In the genomic region with DNA sequence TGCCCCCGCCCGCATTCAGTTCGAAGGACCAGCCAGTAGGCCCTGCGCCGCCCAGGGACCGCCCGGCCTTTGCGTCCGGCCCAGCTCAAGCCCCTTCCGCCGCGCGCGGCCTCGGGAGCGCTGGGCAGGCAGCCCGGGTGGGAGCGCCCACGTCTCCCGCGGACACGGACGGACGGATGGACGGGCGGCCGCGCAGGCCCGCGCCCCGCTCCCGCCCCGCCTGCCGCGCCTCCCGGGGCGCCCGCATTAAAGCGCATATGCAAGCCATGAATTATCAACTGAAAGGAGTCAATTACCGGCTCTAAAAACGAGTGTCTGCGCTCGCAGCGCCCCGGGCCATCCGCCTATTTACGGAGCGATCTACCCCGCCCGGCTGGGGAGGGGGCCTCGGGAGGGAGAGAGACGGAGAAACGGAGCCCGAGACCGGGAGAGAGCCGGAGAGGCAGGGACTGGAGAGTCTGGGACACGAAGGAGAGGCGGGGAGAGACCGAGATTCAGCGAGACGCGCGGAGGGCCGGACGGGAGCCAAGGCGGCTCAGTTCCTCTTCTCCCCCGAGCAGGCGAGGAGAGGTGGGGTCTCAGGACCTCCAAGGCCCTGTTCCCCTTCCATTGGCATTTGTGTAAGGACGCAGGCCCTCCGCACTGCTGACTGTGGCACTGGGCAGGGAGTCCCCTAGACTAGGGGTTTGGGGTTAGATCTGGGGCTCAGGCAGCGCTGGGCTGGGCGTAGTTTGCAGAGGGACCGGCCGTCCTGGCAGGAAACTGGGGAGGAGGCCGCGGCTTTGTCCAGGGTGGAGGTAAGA, we compare ENCODE assay signal across 1 cellular context.
A peak's percentile ranks its signal among the peaks of the same experiment; 100 is the strongest.
TF ChIP-seq lines count a peak whose summit lies in the region.

No MANE protein-coding gene starts in this region.

TF ChIP-seq in HepG2, 621 proteins besides CTCF, POLR2A, EP300 and RAD21:
- TF ChIP-seq EZH2 (conservative IDR thresholded peaks at IDR 0.05; ENCODE audit: low read depth, low read length): peak; percentile 28; the same call in 1 of the 2 replicates
- TF ChIP-seq GZF1 (CRISPR knock-in tag; IDR thresholded peaks at IDR 0.05): no peak
